In the genomic region with DNA sequence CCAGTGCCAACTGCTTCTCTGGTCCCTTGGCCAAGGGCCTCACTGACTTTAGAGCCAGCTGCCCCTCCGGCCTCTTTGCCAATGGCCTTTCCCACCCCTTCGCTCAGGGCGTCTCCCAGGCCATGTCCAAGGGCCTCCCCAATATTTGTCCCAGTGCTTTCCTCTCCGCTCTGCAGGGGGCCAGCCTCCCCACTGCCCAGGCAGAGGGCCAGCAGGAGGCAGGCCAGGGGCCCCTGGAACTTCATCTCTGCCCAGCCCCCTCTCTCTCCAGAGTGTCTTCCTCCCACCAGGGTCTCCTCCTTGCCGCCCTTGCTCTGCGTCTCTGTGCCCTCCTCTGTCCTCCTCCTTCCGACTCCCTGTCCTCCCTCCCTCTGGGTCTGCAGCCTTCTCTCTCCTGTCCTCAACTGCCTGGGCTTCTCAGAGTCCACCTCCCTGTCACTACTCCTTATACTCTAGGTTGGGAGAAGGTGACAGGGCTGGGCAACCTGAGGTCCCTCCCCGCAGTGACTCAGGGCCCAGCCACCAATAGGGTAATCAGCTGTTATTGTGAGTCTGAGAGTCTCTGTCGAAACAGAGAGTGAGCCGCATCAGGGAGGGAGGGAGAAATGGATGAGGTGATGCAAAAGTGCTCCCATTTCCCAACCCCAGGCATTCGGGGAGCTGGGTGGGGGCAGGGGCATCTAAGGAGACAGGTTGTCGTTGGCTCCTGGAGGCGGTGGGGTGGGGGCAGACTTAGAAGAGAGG, we compare ENCODE assay signal across 11 cellular contexts. TPM values are rescaled to one million over a fixed set of nuclear protein-coding genes. Genes with fewer than 3 reads are reported as not detected.
DNase-seq lines count a peak whose midpoint lies in the region; ATAC-seq and TF ChIP-seq lines count a peak whose summit lies in the region.
"Had no signal": no experiment of that assay in that cellular context is flagged by ENCODE, and none has a peak within 500 bp of the region (broad histone marks: within the 10 kb centered on the region; RNA-seq: fewer than 3 reads in every experiment).

Gene DMKN (minus strand): TSS at position 419 of the 744 bp plus-strand sequence. CDS start 174 bp downstream, at position 245.

- peaks cover 6 to 9% of the 10 kb centered on the region in 2 donors for H3K4me1 ChIP-seq in thoracic aorta (ENCODE audit: control insufficient read depth in 1 of 2, low read depth in 2 of 2)

- H3K27me3 Mint-ChIP-seq in HFFc6 (ENCODE audit: insufficient read depth) = peaks cover 36% of the 10 kb centered on the region
- H3K27me3 Mint-ChIP-seq in brain = peaks cover 70% of the 10 kb centered on the region
- H3K27me3 Mint-ChIP-seq in immature natural killer cell (ENCODE audit: low read depth in 3 of 3) = peaks cover 3 to 10% (median 10%) of the 10 kb centered on the region in 3 donors

- peak within 1 kb of the TSS; percentile 32 for H3K4me3 Mint-ChIP-seq in HFFc6
- peak within 1 kb of the TSS in 1 of 5 experiments; percentile 15 for H3K4me3 Mint-ChIP-seq in brain
- no peak within 1 kb of the TSS for H3K4me3 Mint-ChIP-seq in immature natural killer cell

- no peak for ATAC-seq in thoracic aorta (ENCODE audit: insufficient number of reproducible peaks, low FRiP score, low read depth)

- H3K36me3 ChIP-seq in thoracic aorta = no peaks in the 10 kb centered on the region

- no peaks in the 10 kb centered on the region for H3K36me3 Mint-ChIP-seq in HFFc6 (ENCODE audit: low read depth)
- H3K36me3 Mint-ChIP-seq in brain = no peaks in the 10 kb centered on the region
- H3K36me3 Mint-ChIP-seq in immature natural killer cell = no peaks in the 10 kb centered on the region

- H3K27ac ChIP-seq in thoracic aorta = no peak within 1 kb of the TSS

- H3K4me1 Mint-ChIP-seq in HFFc6 (ENCODE audit: low read depth) = peaks cover 31% of the 10 kb centered on the region
- H3K4me1 Mint-ChIP-seq in brain = peaks cover 14% of the 10 kb centered on the region
- H3K4me1 Mint-ChIP-seq in immature natural killer cell = peaks cover 22 to 23% of the 10 kb centered on the region in 2 donors

- H3K27ac Mint-ChIP-seq in HFFc6 (no peak within 1 kb of the TSS), brain (peak within 1 kb of the TSS in 1 of 5 experiments; percentile 66), immature natural killer cell (no peak within 1 kb of the TSS)

- no peak within 1 kb of the TSS for H3K4me3 ChIP-seq in thoracic aorta

- TF ChIP-seq CTCF in HFFc6 (IDR thresholded peaks at IDR 0.05) (no peak), brain (conservative IDR thresholded peaks at IDR 0.05) (no peak), thoracic aorta (IDR thresholded peaks at IDR 0.05) (no peak)

- no peaks in the 10 kb centered on the region for H3K9me3 Mint-ChIP-seq in HFFc6
- H3K9me3 Mint-ChIP-seq in brain = peaks cover 0 to 7% (median 0%) of the 10 kb centered on the region in 5 experiments
- H3K9me3 Mint-ChIP-seq in immature natural killer cell = no peaks in the 10 kb centered on the region

- no peaks in the 10 kb centered on the region for H3K27me3 ChIP-seq in thoracic aorta (replicated peaks; ENCODE audit: insufficient read depth)

- H3K9me3 ChIP-seq in thoracic aorta = no peaks in the 10 kb centered on the region

- DNase-seq in HFFc6 (peak; percentile 59), immature natural killer cell (no peak), thoracic aorta (ENCODE audit: low spot score) (no peak), GM19238 (ENCODE audit: insufficient read length, low spot score) (no peak), ecto neural progenitor cell (ENCODE audit: low spot score) (no peak), CD1c-positive myeloid dendritic cell (ENCODE audit: extremely low spot score) (no peak)
- DNase-seq in stimulated activated CD4-positive, alpha-beta T cell treated with anti-CD3 and anti-CD28 coated beads, Interleukin-2, amount 100 ng/mL, for 48 hours = no peak
- DNase-seq: activated CD4-positive, CD25-positive, alpha-beta regulatory T cell treated with anti-CD3 and anti-CD28 coated beads, Interleukin-2, amount 50 U/mL, for 72 hours; cerebellar nuclear complex; NCI-H82 had no signal

RNA-seq across cellular contexts. Expression of gene DMKN, which starts in this region (rescaled TPM):
- total RNA-seq in HFFc6 (2021; fragmentation: NEBNext Ultra II Directional; extraction: Animal tissue kit (Norgen Biotek cat#: 25700)) = under 1 TPM in 3 of 6 experiments, not detected in 3; 0.27 to 0.75 (median 0.73) TPM
- polyA plus RNA-seq in brain (ENCODE audit: insufficient read depth, low read depth, low replicate concordance) = 23.9 TPM
- 10 to 100 TPM in 2 of 3 donors, 1 to 10 TPM in 1; 5.0 to 24.5 (median 20.3) TPM for polyA plus RNA-seq in immature natural killer cell
- 10 to 100 TPM; 26.1 to 53.7 TPM for total RNA-seq in thoracic aorta

Comparison
In these comparisons a context has a peak if more than half of its experiments do, and no peak if none do; other contexts are left out.
1. RNA of gene DMKN (total RNA-seq): 26.1 to 53.7 TPM in thoracic aorta; 0.27 to 0.75 TPM in HFFc6; every median in the first group is over 10 times any median in the second.
2. Peak in DNase-seq in HFFc6; RNA of the gene not detected or under 1 TPM.